8 cellular contexts compared by ENCODE assay signal in genomic region chr7:6435486-6436384, GRCh38. TPM values are rescaled to one million over a fixed set of nuclear protein-coding genes. Genes with fewer than 3 reads are reported as not detected.
A peak's percentile ranks its signal among the peaks of the same experiment; 100 is the strongest.
DNase-seq lines count a peak whose midpoint lies in the region; ATAC-seq and TF ChIP-seq lines count a peak whose summit lies in the region.

No MANE protein-coding gene starts in this region.

- no peaks in the 10 kb centered on the region for H3K9me3 ChIP-seq in ascending aorta
- H3K9me3 ChIP-seq in sigmoid colon = no peaks in the 10 kb centered on the region

- ATAC-seq in HG02642 (IDR thresholded peaks at IDR 0.05; ENCODE audit: poor library complexity, unreplicated experiment) (peak; percentile 81), GM19463 (IDR thresholded peaks at IDR 0.05; ENCODE audit: unreplicated experiment) (no peak)

- no peak for TF ChIP-seq POLR2A in sigmoid colon (IDR thresholded peaks at IDR 0.05)

- TF ChIP-seq CTCF in GM10248 (IDR thresholded peaks at IDR 0.05; ENCODE audit: control extremely low read depth, extremely low read depth, low read depth, missing control alignments) (peak; percentile 97), ascending aorta (IDR thresholded peaks at IDR 0.05) (peak; percentile 79 to 97 (median 96)), sigmoid colon (IDR thresholded peaks at IDR 0.05) (peak; percentile 75 to 98 (median 92))

- peak overlapping the region in 1 of 2 donors; percentile 13 for H3K27ac ChIP-seq in ascending aorta
- H3K27ac ChIP-seq in sigmoid colon = peak overlapping the region; percentile 34 to 65 (median 61)

- DNase-seq in GM10248 (ENCODE audit: extremely low spot score) (peak; percentile 93), NCI-H1930 (lab: John Stamatoyannopoulos, UW) (peak; percentile 64 to 79), T1000 (lab: John Stamatoyannopoulos, UW) (peak; percentile 63), ascending aorta (ENCODE audit: low spot score in 2 of 2) (peak in 1 of 2 donors; percentile 88), hepatic stellate cell (ENCODE audit: low spot score) (peak; percentile 90), sigmoid colon (peak; percentile 90)

- H3K4me1 ChIP-seq in ascending aorta = peaks cover 0 to 4% of the 10 kb centered on the region in 2 donors
- H3K4me1 ChIP-seq in sigmoid colon = peaks cover 0 to 21% (median 10%) of the 10 kb centered on the region in 4 donors

- CTCF ChIA-PET in GM10248 (lab: Yijun Ruan, JAX) = interaction anchor here (0.8 to 2.6 kb wide), 9 partner anchors 9 to 422 kb away, joined by 3 to 11 read pairs (median 3); partner anchors contain the start of gene DAGLB

- intact Hi-C loops in ascending aorta (cut with DNase I) (loop anchor here (2.0 kb wide), 1 partner anchor 439 kb away; no protein-coding TSS in a partner anchor), sigmoid colon (cut with DNase I) (loop anchor here (5.0 kb wide), 1 partner anchor 163 kb away; the partner anchor contains the start of gene CYTH3)

- H3K36me3 ChIP-seq in ascending aorta (peaks cover 10 to 11% of the 10 kb centered on the region in 2 donors), sigmoid colon (peaks cover 0 to 21% (median 0%) of the 10 kb centered on the region in 4 donors)

- POLR2A ChIA-PET in GM10248 (lab: Yijun Ruan, JAX) = interaction anchor here (1.1 kb wide), 2 partner anchors 12 to 49 kb away, joined by 3 to 7 read pairs; partner anchors contain the start of gene DAGLB

- 37 to 41% methylated on average over 27 of the region's 27 CpGs for WGBS in sigmoid colon, 2 donors

- H3K27me3 ChIP-seq in ascending aorta (no peaks in the 10 kb centered on the region), sigmoid colon (no peaks in the 10 kb centered on the region)

- no peak for TF ChIP-seq EP300 in sigmoid colon (IDR thresholded peaks at IDR 0.05)

- H3K4me3 ChIP-seq in ascending aorta (peak overlapping the region in 1 of 2 donors; percentile 39), sigmoid colon (peak overlapping the region in 2 of 4 donors; percentile 11 to 22)

RNA-seq across cellular contexts. Expression of gene DAGLB, which starts 12.0 kb away (rescaled TPM):
- 5.2 TPM for total RNA-seq in ascending aorta
- 10 to 100 TPM in 2 of 4 donors, 1 to 10 TPM in 2; 7.5 to 11.7 (median 9.7) TPM for total RNA-seq in sigmoid colon
- 10 to 100 TPM in 1 of 3 donors, 1 to 10 TPM in 2; 3.0 to 10.9 (median 4.9) TPM for polyA plus RNA-seq in sigmoid colon

RNA-seq across cellular contexts. Expression of gene KDELR2, which starts 48.2 kb away (rescaled TPM):
- total RNA-seq in ascending aorta = 105 TPM
- total RNA-seq in sigmoid colon = 10 to 100 TPM; 42.4 to 72.0 (median 60.5) TPM
- polyA plus RNA-seq in sigmoid colon = 100 to 1,000 TPM in 1 of 3 donors, 10 to 100 TPM in 2; 59.9 to 136 (median 80.5) TPM
